ENCODE assay signal across 15 cellular contexts in genomic region chr11:65981972-65982823, GRCh38. TPM values are rescaled to one million over a fixed set of nuclear protein-coding genes. Genes with fewer than 3 reads are reported as not detected.
"Had no signal": no experiment of that assay in that cellular context is flagged by ENCODE, and none has a peak within 500 bp of the region (broad histone marks: within the 10 kb centered on the region; RNA-seq: fewer than 3 reads in every experiment).

No MANE protein-coding gene starts in this region.

- H3K36me3 Mint-ChIP-seq: natural killer cell had no signal

- H3K27ac Mint-ChIP-seq: activated T-helper 1 cell treated with anti-CD3 and anti-CD28 coated beads, Interleukin-12 subunit alpha, Interleukin-12 subunit beta, Interleukin-2, Interleukin-4 antibody, amounts not matched to agents 30 ng/mL and 10 ng/mL and 1 ng/mL, durations not matched to agents 14 hours and 24 hours and 36 hours; dendritic cell treated with granulocyte-macrophage colony-stimulating factor and Interleukin-4, amounts not matched to agents 40 ng/mL and 50 ng/mL, for 4 days; natural killer cell had no signal

- H3K27me3 Mint-ChIP-seq: dendritic cell treated with granulocyte-macrophage colony-stimulating factor and Interleukin-4, amounts not matched to agents 40 ng/mL and 50 ng/mL, for 4 days; effector memory CD8-positive, alpha-beta T cell had no signal

- FAIRE-seq: frontal cortex had no signal

- ATAC-seq: effector memory CD8-positive, alpha-beta T cell had no signal

- DNase-seq: activated CD4-positive, CD25-positive, alpha-beta regulatory T cell treated with anti-CD3 and anti-CD28 coated beads, Interleukin-2, amount 50 U/mL, for 72 hours; activated naive CD4-positive, alpha-beta T cell treated with Interleukin-2 at 50 U/mL for 16 hours; anterior cingulate cortex; brain microvascular endothelial cell; effector memory CD8-positive, alpha-beta T cell; head of caudate nucleus; natural killer cell; stimulated activated CD4-positive, alpha-beta T cell treated with anti-CD3 and anti-CD28 coated beads, Interleukin-4, amount 100 ng/mL, for 24 hours; stomach; testis had no signal

- H3K9me3 Mint-ChIP-seq: activated T-helper 1 cell treated with anti-CD3 and anti-CD28 coated beads, Interleukin-12 subunit alpha, Interleukin-12 subunit beta, Interleukin-2, Interleukin-4 antibody, amounts not matched to agents 30 ng/mL and 10 ng/mL and 1 ng/mL, durations not matched to agents 14 hours and 24 hours and 36 hours; dendritic cell treated with granulocyte-macrophage colony-stimulating factor and Interleukin-4, amounts not matched to agents 40 ng/mL and 50 ng/mL, for 4 days; effector memory CD8-positive, alpha-beta T cell; natural killer cell had no signal

- H3K4me3 Mint-ChIP-seq: activated T-helper 1 cell treated with anti-CD3 and anti-CD28 coated beads, Interleukin-12 subunit alpha, Interleukin-12 subunit beta, Interleukin-2, Interleukin-4 antibody, amounts not matched to agents 30 ng/mL and 10 ng/mL and 1 ng/mL, durations not matched to agents 14 hours and 24 hours and 36 hours; dendritic cell treated with granulocyte-macrophage colony-stimulating factor and Interleukin-4, amounts not matched to agents 40 ng/mL and 50 ng/mL, for 4 days; effector memory CD8-positive, alpha-beta T cell; natural killer cell had no signal

RNA-seq across cellular contexts. Expression of gene CST6, which starts 29.6 kb away (rescaled TPM):
- total RNA-seq: activated CD8-positive, alpha-beta memory T cell treated with anti-CD3 and anti-CD28 coated beads for 36 hours; frontal cortex; natural killer cell had no signal

RNA-seq across cellular contexts. Expression of gene TSGA10IP, which starts 36.9 kb away (rescaled TPM):
- total RNA-seq: activated CD8-positive, alpha-beta memory T cell treated with anti-CD3 and anti-CD28 coated beads for 36 hours; activated T-helper 1 cell treated with anti-CD3 and anti-CD28 coated beads, Interleukin-12 subunit alpha, Interleukin-12 subunit beta, Interleukin-2, Interleukin-4 antibody, amounts not matched to agents 30 ng/mL and 10 ng/mL and 1 ng/mL, durations not matched to agents 14 hours and 24 hours and 36 hours; frontal cortex; natural killer cell; right atrium auricular region; stomach had no signal
